ENCODE assay signal across 11 cellular contexts in the genomic region with DNA sequence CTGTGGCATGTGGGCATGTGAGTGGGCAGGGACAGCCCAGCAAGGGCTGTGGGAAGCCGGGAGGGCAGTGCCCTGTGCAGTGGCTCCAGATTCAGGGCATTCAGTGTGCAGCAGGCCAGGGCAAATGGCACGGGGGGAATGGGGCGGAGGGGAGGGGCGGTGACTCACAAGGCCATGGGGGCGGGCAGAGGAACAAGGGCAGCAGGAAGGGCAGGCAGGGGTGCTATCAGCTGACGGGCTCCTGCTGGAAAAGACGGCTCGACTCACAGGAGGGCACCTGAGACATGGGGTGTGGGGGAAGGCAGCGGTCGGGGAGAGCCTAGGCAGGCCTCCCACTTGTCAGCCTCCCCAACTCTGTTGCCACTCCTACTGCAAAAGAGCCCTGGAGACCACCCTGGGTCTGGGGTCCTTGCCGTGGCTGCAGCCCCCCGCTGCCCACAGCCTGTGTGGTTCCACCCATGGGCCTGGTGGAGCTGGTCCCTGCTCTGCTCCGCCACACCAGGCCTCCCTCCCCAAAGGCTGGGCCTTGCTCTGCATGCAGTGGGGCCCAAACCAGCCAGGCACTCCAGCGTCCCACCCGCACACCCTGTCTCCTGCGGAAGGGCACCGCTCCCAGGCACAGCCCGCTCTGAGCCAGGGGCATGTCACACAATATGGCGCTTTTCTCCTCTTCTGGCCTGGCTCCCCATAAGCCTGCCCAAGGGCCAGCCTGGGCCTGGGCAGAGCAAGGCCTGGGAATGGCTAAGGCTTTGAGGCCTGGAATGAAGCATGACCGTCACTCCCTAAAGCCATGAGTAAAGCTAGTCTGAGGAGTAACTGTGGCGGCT. TPM values are rescaled to one million over a fixed set of nuclear protein-coding genes. Genes with fewer than 3 reads are reported as not detected.
DNase-seq lines count a peak whose midpoint lies in the region; ATAC-seq and TF ChIP-seq lines count a peak whose summit lies in the region.
"Had no signal": no experiment of that assay in that cellular context is flagged by ENCODE, and none has a peak within 500 bp of the region (broad histone marks: within the 10 kb centered on the region; RNA-seq: fewer than 3 reads in every experiment).

No MANE protein-coding gene starts in this region.

- no peaks in the 10 kb centered on the region for H3K27me3 ChIP-seq in BLaER1 treated with 17β-estradiol and CSF1 and Interleukin-3, amounts not matched to agents 10 nM and 100 nM
- H3K27me3 ChIP-seq in RWPE2 (ENCODE audit: insufficient read depth, poor library complexity, severe bottlenecking) (no peaks in the 10 kb centered on the region), heart right ventricle (no peaks in the 10 kb centered on the region)

- H3K4me1 ChIP-seq in BLaER1 treated with 17β-estradiol and CSF1 and Interleukin-3, amounts not matched to agents 10 nM and 100 nM, result peaks cover 34 to 84% (median 77%) of the 10 kb centered on the region in 10 experiments
- H3K4me1 ChIP-seq in RWPE2 (ENCODE audit: insufficient read depth, poor library complexity, severe bottlenecking) (peaks cover 7% of the 10 kb centered on the region), heart right ventricle (peaks cover 0 to 55% (median 19%) of the 10 kb centered on the region in 9 donors)

- H3K4me3 ChIP-seq in BLaER1 treated with 17β-estradiol and CSF1 and Interleukin-3, amounts not matched to agents 10 nM and 100 nM, result no peak overlapping the region
- no peak overlapping the region for H3K4me3 ChIP-seq in RWPE2 (ENCODE audit: severe bottlenecking)
- no peak overlapping the region for H3K4me3 ChIP-seq in heart right ventricle

- H3K36me3 Mint-ChIP-seq in osteocyte (ENCODE audit: unreplicated experiment), result no peaks in the 10 kb centered on the region

- intact Hi-C loops in heart right ventricle (cut with DNase I), result loop anchor here in 2 of 10 donors (10.0 kb wide), 2 partner anchors 98 to 118 kb away; no protein-coding TSS in a partner anchor

- peak overlapping the region in 4 of 11 experiments; percentile 49 to 64 (median 61); a peak in 5 of 22 replicates for H3K9ac ChIP-seq in BLaER1 treated with 17β-estradiol and CSF1 and Interleukin-3, amounts not matched to agents 10 nM and 100 nM

- H3K27me3 Mint-ChIP-seq in osteocyte (ENCODE audit: unreplicated experiment), result no peaks in the 10 kb centered on the region
- H3K27me3 Mint-ChIP-seq: activated naive CD8-positive, alpha-beta T cell treated with anti-CD3 and anti-CD28 coated beads, Interleukin-2, amount 50 U/mL, for 24 hours had no signal

- ATAC-seq in RWPE2 (ENCODE audit: low read depth), result peak; percentile 78
- ATAC-seq in heart right ventricle, result peak; percentile 19 to 74 (median 58)
- no peak for ATAC-seq in GM18873 (IDR thresholded peaks at IDR 0.05; ENCODE audit: low FRiP score, unreplicated experiment)
- ATAC-seq: activated naive CD8-positive, alpha-beta T cell treated with anti-CD3 and anti-CD28 coated beads, Interleukin-2, amount 50 U/mL, for 24 hours had no signal

- H4K20me1 ChIP-seq in BLaER1 treated with 17β-estradiol and CSF1 and Interleukin-3, amounts not matched to agents 10 nM and 100 nM, result peaks cover 55 to 99% (median 83%) of the 10 kb centered on the region in 11 experiments; a peak in 20 of 22 replicates

- peaks cover 0 to 4% (median 0%) of the 10 kb centered on the region in 11 experiments; a peak in 1 of 22 replicates for H3K9me3 ChIP-seq in BLaER1 treated with 17β-estradiol and CSF1 and Interleukin-3, amounts not matched to agents 10 nM and 100 nM (replicated peaks in 1 of 11)
- H3K9me3 ChIP-seq in RWPE2 (ENCODE audit: severe bottlenecking), result peaks cover 2% of the 10 kb centered on the region
- H3K9me3 ChIP-seq in heart right ventricle, result no peaks in the 10 kb centered on the region

- peaks cover 36% of the 10 kb centered on the region for H3K4me1 Mint-ChIP-seq in osteocyte (ENCODE audit: unreplicated experiment)

- no peak for DNase-seq in RWPE2 (ENCODE audit: low spot score)
- DNase-seq in heart right ventricle, result peak in 1 of 2 donors; percentile 39
- DNase-seq in osteocyte (ENCODE audit: extremely low spot score, unreplicated experiment), result no peak
- no peak for DNase-seq in NCI-H2171 treated with DMSO at 0.1 percent for 48 hours (lab: John Stamatoyannopoulos, UW)
- DNase-seq in activated gamma-delta T cell (lab: John Stamatoyannopoulos, UW), result no peak
- DNase-seq in foreskin melanocyte, result no peak
- DNase-seq: activated naive CD8-positive, alpha-beta T cell treated with anti-CD3 and anti-CD28 coated beads, Interleukin-2, amount 50 U/mL, for 24 hours; effector CD4-positive, alpha-beta T cell; NCI-H345 had no signal

- peak overlapping the region; percentile 13 for H3K27ac Mint-ChIP-seq in osteocyte (ENCODE audit: unreplicated experiment)
- H3K27ac Mint-ChIP-seq: activated naive CD8-positive, alpha-beta T cell treated with anti-CD3 and anti-CD28 coated beads, Interleukin-2, amount 50 U/mL, for 24 hours had no signal

- H3K36me3 ChIP-seq in BLaER1 treated with 17β-estradiol and CSF1 and Interleukin-3, amounts not matched to agents 10 nM and 100 nM, result peaks cover 0 to 15% (median 0%) of the 10 kb centered on the region in 11 experiments; a peak in 5 of 22 replicates
- H3K36me3 ChIP-seq in RWPE2 (ENCODE audit: low read depth) (no peaks in the 10 kb centered on the region), heart right ventricle (peaks cover 0 to 5% (median 0%) of the 10 kb centered on the region in 9 donors)

- H3K4me2 ChIP-seq in BLaER1 treated with 17β-estradiol and CSF1 and Interleukin-3, amounts not matched to agents 10 nM and 100 nM, result peak overlapping the region; percentile 42 to 90 (median 81); a peak in 21 of 22 replicates

- 79 to 80% methylated on average over 21 of the region's 21 CpGs for WGBS in heart right ventricle, 2 donors

- H3K27ac ChIP-seq in BLaER1 treated with 17β-estradiol and CSF1 and Interleukin-3, amounts not matched to agents 10 nM and 100 nM, result peak overlapping the region in 3 of 11 experiments; percentile 50 to 68 (median 50); a peak in 6 of 22 replicates
- H3K27ac ChIP-seq in RWPE2 (ENCODE audit: poor library complexity, severe bottlenecking) (peak overlapping the region; percentile 9), heart right ventricle (peak overlapping the region in 5 of 10 donors; percentile 15 to 58 (median 41))

- no peaks in the 10 kb centered on the region for H3K9me3 Mint-ChIP-seq in osteocyte (ENCODE audit: unreplicated experiment)
- H3K9me3 Mint-ChIP-seq: activated naive CD8-positive, alpha-beta T cell treated with anti-CD3 and anti-CD28 coated beads, Interleukin-2, amount 50 U/mL, for 24 hours had no signal

- TF ChIP-seq CTCF in RWPE2 (IDR thresholded peaks at IDR 0.05; ENCODE audit: poor library complexity, severe bottlenecking) (no peak), heart right ventricle (IDR thresholded peaks at IDR 0.05) (no peak), osteocyte (IDR thresholded peaks at IDR 0.05) (no peak)

- H3K4me3 Mint-ChIP-seq in osteocyte (ENCODE audit: unreplicated experiment), result no peak overlapping the region
- H3K4me3 Mint-ChIP-seq: activated naive CD8-positive, alpha-beta T cell treated with anti-CD3 and anti-CD28 coated beads, Interleukin-2, amount 50 U/mL, for 24 hours had no signal

RNA-seq across cellular contexts. Expression of a gene that starts 25.9 kb away (rescaled TPM):
- 10 to 100 TPM; 14.6 to 51.6 (median 19.0) TPM for total RNA-seq in heart right ventricle
- polyA plus RNA-seq in heart right ventricle, result 10 to 100 TPM; 10.5 to 13.6 TPM
- 42.6 and 43.0 TPM in 2 replicates for total RNA-seq in osteocyte
